In the genomic region with DNA sequence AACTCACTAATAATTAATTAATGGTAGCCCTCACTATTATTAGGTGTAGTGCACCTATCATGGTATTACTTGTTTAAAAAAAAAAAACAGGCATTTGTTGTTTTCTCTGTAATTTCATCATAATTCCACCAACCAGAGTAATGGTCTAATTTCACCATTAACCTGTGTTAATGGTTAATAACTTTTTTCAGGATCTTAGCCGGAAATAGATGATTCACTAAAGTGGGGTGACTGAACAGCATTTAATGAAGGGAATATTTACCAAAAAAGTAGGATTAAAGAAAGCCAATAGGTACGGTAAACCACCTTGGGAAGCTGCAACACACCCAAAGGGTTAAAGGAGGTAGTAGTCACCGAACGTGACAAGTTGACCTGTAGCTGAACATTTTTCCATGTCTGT, we compare ENCODE assay signal across 19 cellular contexts. TPM values are rescaled to one million over a fixed set of nuclear protein-coding genes. Genes with fewer than 3 reads are reported as not detected.
DNase-seq lines count a peak whose midpoint lies in the region; ATAC-seq, FAIRE-seq and TF ChIP-seq lines count a peak whose summit lies in the region.
"Had no signal": no experiment of that assay in that cellular context is flagged by ENCODE, and none has a peak within 500 bp of the region (broad histone marks: within the 10 kb centered on the region; RNA-seq: fewer than 3 reads in every experiment).

No MANE protein-coding gene starts in this region.

- H3K9me3 ChIP-seq in H1 (ENCODE audit: insufficient read depth in 2 of 2, low read depth in 1 of 2, low read length in 1 of 2) = peaks cover 11 to 13% of the 10 kb centered on the region in 2 experiments; a peak in 3 of 4 replicates
- H3K9me3 ChIP-seq: BE2C had no signal

- H3K9ac ChIP-seq in H1 (replicated peaks in 1 of 4; ENCODE audit: extremely low read depth in 1 of 4, low read depth in 3 of 4, low read length in 3 of 4) = no peak overlapping the region
- H3K9ac ChIP-seq: BLaER1 had no signal

- H3K18ac ChIP-seq in H1 (ENCODE audit: extremely low read depth, low read length) = no peak overlapping the region

- H2BK120ac ChIP-seq in H1 (replicated peaks; ENCODE audit: low read depth, low read length) = no peak overlapping the region

- H3K79me2 ChIP-seq in H1 (ENCODE audit: control insufficient read depth in 1 of 2, insufficient read depth in 2 of 2, low read length in 2 of 2) = no peaks in the 10 kb centered on the region

- H3K4me3 ChIP-seq in H1 (ENCODE audit: extremely low read depth in 1 of 4, insufficient read depth in 2 of 4, low read depth in 3 of 4, low read length in 4 of 4) = no peak overlapping the region
- H3K4me3 ChIP-seq: BLaER1 had no signal

- no peak overlapping the region for H4K5ac ChIP-seq in H1 (ENCODE audit: insufficient read length, low read depth, low read length)

- no peak overlapping the region for H3K14ac ChIP-seq in H1 (ENCODE audit: insufficient read length)

- no peak overlapping the region for H2BK15ac ChIP-seq in H1 (ENCODE audit: low read length)

- no peak overlapping the region for H3K4me2 ChIP-seq in H1 (ENCODE audit: insufficient read depth in 1 of 2, low read depth in 2 of 2, low read length in 2 of 2)
- H3K4me2 ChIP-seq: BLaER1 had no signal

- 0 out of 2 replicates have a peak overlapping the region, but pooled peaks have one; percentile 54 for H2BK12ac ChIP-seq in H1 (ENCODE audit: low read depth, low read length)

- H3K4ac ChIP-seq in H1 (replicated peaks; ENCODE audit: insufficient read length, low read depth, low read length) = no peak overlapping the region

- no peaks in the 10 kb centered on the region for H3K23me2 ChIP-seq in H1 (ENCODE audit: low read depth, low read length)

- H4K8ac ChIP-seq in H1 (ENCODE audit: extremely low read depth, insufficient read depth, low read length) = no peak overlapping the region

- no peak for TF ChIP-seq CTCF in H1 (IDR thresholded peaks at IDR 0.05; ENCODE audit: control extremely low read depth in 1 of 3, insufficient read depth in 1 of 3, low read depth in 1 of 3, low read length in 3 of 3)

- H3K27me3 ChIP-seq in H1 (replicated peaks in 1 of 4; ENCODE audit: control insufficient read depth in 3 of 4, extremely low read depth in 1 of 4, insufficient read depth in 3 of 4, low read length in 3 of 4) = no peaks in the 10 kb centered on the region
- H3K27me3 ChIP-seq: BE2C, BLaER1 had no signal

- H2AFZ ChIP-seq in H1 (ENCODE audit: low read length) = no peak overlapping the region

- no peak overlapping the region for H4K91ac ChIP-seq in H1 (replicated peaks; ENCODE audit: insufficient read length, low read length)

- H3K36me3 ChIP-seq in H1 (ENCODE audit: control insufficient read depth in 2 of 4, insufficient read depth in 4 of 4, low read length in 3 of 4) = peaks cover 0 to 6% (median 1%) of the 10 kb centered on the region in 4 experiments; a peak in 3 of 8 replicates
- H3K36me3 ChIP-seq: BE2C had no signal

- no peaks in the 10 kb centered on the region for H4K20me1 ChIP-seq in H1 (replicated peaks in 1 of 2; ENCODE audit: control insufficient read depth in 1 of 2, insufficient read depth in 2 of 2, low read length in 2 of 2)
- H4K20me1 ChIP-seq: BLaER1 had no signal

- FAIRE-seq in H1 (lab: Jason Lieb, UNC) = no peak
- FAIRE-seq: D721Med, GM12891, GM19239 had no signal

- no peak for ATAC-seq in GM19467 (IDR thresholded peaks at IDR 0.05; ENCODE audit: unreplicated experiment)

- H3K4me1 ChIP-seq in H1 (replicated peaks in 1 of 4; ENCODE audit: control insufficient read depth in 3 of 4, insufficient read depth in 4 of 4, low read length in 3 of 4) = no peaks in the 10 kb centered on the region
- H3K4me1 ChIP-seq: BE2C, BLaER1 had no signal

- CTCF ChIA-PET in H1 (lab: Charles Lee; ENCODE audit: partially characterized antibody) = no interaction called here

- no peak overlapping the region for H3K56ac ChIP-seq in H1 (replicated peaks; ENCODE audit: insufficient read length, low read depth, low read length)

- DNase-seq in H1 (ENCODE audit: low read depth in 1 of 2, low spot score in 2 of 2) (no peak), kidney tubule cell (ENCODE audit: low spot score) (peak; percentile 54), middle frontal gyrus (ENCODE audit: extremely low spot score, low spot score) (no peak)
- DNase-seq in activated CD4-positive, CD25-positive, alpha-beta regulatory T cell (lab: John Stamatoyannopoulos, UW) = no peak
- DNase-seq: 8988T; ACHN; BE2C; C1 segment of cervical spinal cord; CD4-positive, alpha-beta memory T cell; CD4-positive, CD25-positive, alpha-beta regulatory T cell; CD8-positive, alpha-beta memory T cell; COR-L47; DMS79 treated with DMSO at 0.1 percent for 48 hours; GF-D8 had no signal

- no peak for TF ChIP-seq EP300 in H1 (IDR thresholded peaks at IDR 0.05; ENCODE audit: borderline replicate concordance in 1 of 2, low read depth in 2 of 2, low read length in 2 of 2)

- H3K23ac ChIP-seq in H1 (ENCODE audit: insufficient read length) = no peak overlapping the region

- POLR2A ChIA-PET in H1 (lab: Charles Lee; ENCODE audit: partially characterized antibody) = no interaction called here

- no peak overlapping the region for H2AK5ac ChIP-seq in H1 (ENCODE audit: low read depth, low read length)

- H2BK5ac ChIP-seq in H1 (ENCODE audit: low read depth, low read length) = no peak overlapping the region

- no peaks in the 10 kb centered on the region for H3K79me1 ChIP-seq in H1 (ENCODE audit: low read depth, low read length)

- WGBS in H1 (ENCODE audit: extremely low coverage in 1 of 2, insufficient coverage in 1 of 2, insufficient read length in 1 of 2, insufficient replicate concordance in 2 of 2, low coverage in 1 of 2, low lambda C conversion rate in 2 of 2, missing lambda C conversion rate in 1 of 2), 2 experiments = 88% methylated on average over 4 of the region's 4 CpGs; no CpG with 5 or more reads in 1 of the 2 experiments

- no peak for TF ChIP-seq POLR2A in H1 (IDR thresholded peaks at IDR 0.05; ENCODE audit: control extremely low read depth in 1 of 2, low read depth in 2 of 2, low read length in 2 of 2)

- no peak overlapping the region for H3K27ac ChIP-seq in H1 (ENCODE audit: low read depth, low read length)
- H3K27ac ChIP-seq: BLaER1 had no signal

- no peak overlapping the region for H2BK20ac ChIP-seq in H1 (ENCODE audit: low read length)

- TF ChIP-seq RAD21 in H1 (IDR thresholded peaks at IDR 0.05 in 1 of 2, conservative IDR thresholded peaks at IDR 0.05 in 1 of 2; ENCODE audit: low read depth in 2 of 2, low read length in 2 of 2) = no peak

TF ChIP-seq in H1, 55 proteins besides CTCF, POLR2A, EP300 and RAD21:
- no peak for TF ChIP-seq ASH2L (IDR thresholded peaks at IDR 0.05; ENCODE audit: low read length)
- no peak for TF ChIP-seq HDAC6 (IDR thresholded peaks at IDR 0.05; ENCODE audit: low read depth, low read length)
- TF ChIP-seq PHF8 (conservative IDR thresholded peaks at IDR 0.05; ENCODE audit: low read depth, low read length) = no peak
- TF ChIP-seq ZNF274 (IDR thresholded peaks at IDR 0.05; ENCODE audit: borderline replicate concordance, extremely low read depth, low read length) = no peak
- no peak for TF ChIP-seq TAF1 (IDR thresholded peaks at IDR 0.05; ENCODE audit: low read depth, low read length)
- TF ChIP-seq EZH2 (IDR thresholded peaks at IDR 0.05; ENCODE audit: low read depth, low read length, severe bottlenecking) = no peak
- no peak for TF ChIP-seq TBP (IDR thresholded peaks at IDR 0.05; ENCODE audit: low read depth, low read length)
- no peak for TF ChIP-seq CHD1 (IDR thresholded peaks at IDR 0.05; ENCODE audit: low read depth, low read length)
- no peak for TF ChIP-seq NRF1 (IDR thresholded peaks at IDR 0.05; ENCODE audit: low read depth, low read length)
- no peak for TF ChIP-seq TAF7 (optimal IDR thresholded peaks at IDR 0.05; ENCODE audit: borderline replicate concordance, low read depth, low read length)
- TF ChIP-seq, protein P1, sequence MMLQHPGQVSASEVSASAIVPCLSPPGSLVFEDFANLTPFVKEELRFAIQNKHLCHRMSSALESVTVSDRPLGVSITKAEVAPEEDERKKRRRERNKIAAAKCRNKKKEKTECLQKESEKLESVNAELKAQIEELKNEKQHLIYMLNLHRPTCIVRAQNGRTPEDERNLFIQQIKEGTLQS (IDR thresholded peaks at IDR 0.05; ENCODE audit: insufficient read depth, low read depth, low read length) = no peak
- no peak for TF ChIP-seq SIN3A (conservative IDR thresholded peaks at IDR 0.05 in 1 of 2, IDR thresholded peaks at IDR 0.05 in 1 of 2; ENCODE audit: low read depth in 1 of 2, low read length in 2 of 2)
- no peak for TF ChIP-seq GABPA (IDR thresholded peaks at IDR 0.05; ENCODE audit: borderline replicate concordance, insufficient read depth, low read length)
- no peak for TF ChIP-seq CTBP2 (IDR thresholded peaks at IDR 0.05; ENCODE audit: borderline replicate concordance, insufficient read depth, insufficient read length, low read length)
- TF ChIP-seq CEBPB (IDR thresholded peaks at IDR 0.05; ENCODE audit: low read depth, low read length) = no peak

RNA-seq across cellular contexts. Expression of gene ETFBKMT, which starts 13.0 kb away (rescaled TPM):
- total RNA-seq in H1 (2021; fragmentation: NEBNext Ultra II Directional; extraction: Animal tissue kit (Norgen Biotek cat#: 25700)) = 1.1 and 1.7 TPM in 2 replicates
- polyA plus RNA-seq in H1 (2011; rRNA removed) = 0.59 and 0.69 TPM in 2 replicates
- polyA plus RNA-seq in H1 (2011; cell fraction: cytosol; rRNA removed) = 0.56 TPM
- 0.64 TPM for polyA plus RNA-seq in H1 (2011; cell fraction: nucleus; rRNA removed)
- polyA plus RNA-seq in H1 (2012, experiment 1 of 2) = 0.62 to 1.1 TPM (median 0.97 TPM) in 4 replicates
- 0.25 TPM for polyA plus RNA-seq in H1 (2012, experiment 2 of 2)
- 0.79 TPM for polyA plus RNA-seq in H1 (2013, experiment 1 of 2)
- polyA plus RNA-seq in H1 (2013, experiment 2 of 2) = 0.79 TPM
- 0.37 and 0.98 TPM in 2 replicates for polyA minus RNA-seq in H1 (2011; rRNA and poly(A)+ RNA removed)
- 0.66 TPM for polyA minus RNA-seq in H1 (2011; cell fraction: cytosol; rRNA and poly(A)+ RNA removed)
- 1.5 TPM for polyA minus RNA-seq in H1 (2011; cell fraction: nucleus; rRNA and poly(A)+ RNA removed)

RNA-seq across cellular contexts. Expression of gene AMN1, which starts 56.3 kb away (rescaled TPM):
- total RNA-seq in H1 (2021; fragmentation: NEBNext Ultra II Directional; extraction: Animal tissue kit (Norgen Biotek cat#: 25700)) = 7.1 and 7.5 TPM in 2 replicates
- 10.1 and 13.8 TPM in 2 replicates for polyA plus RNA-seq in H1 (2011; rRNA removed)
- polyA plus RNA-seq in H1 (2011; cell fraction: cytosol; rRNA removed) = 19.1 TPM
- polyA plus RNA-seq in H1 (2011; cell fraction: nucleus; rRNA removed) = 3.0 TPM
- 9.2 to 13.0 TPM (median 10.2 TPM) in 4 replicates for polyA plus RNA-seq in H1 (2012, experiment 1 of 2)
- 1.6 TPM for polyA plus RNA-seq in H1 (2012, experiment 2 of 2)
- 6.8 TPM for polyA plus RNA-seq in H1 (2013, experiment 1 of 2)
- polyA plus RNA-seq in H1 (2013, experiment 2 of 2) = 7.9 TPM
- 9.4 and 9.6 TPM in 2 replicates for polyA minus RNA-seq in H1 (2011; rRNA and poly(A)+ RNA removed)
- polyA minus RNA-seq in H1 (2011; cell fraction: cytosol; rRNA and poly(A)+ RNA removed) = 5.7 TPM
- polyA minus RNA-seq in H1 (2011; cell fraction: nucleus; rRNA and poly(A)+ RNA removed) = 6.2 TPM
